8 cellular contexts compared by ENCODE assay signal in the genomic region with DNA sequence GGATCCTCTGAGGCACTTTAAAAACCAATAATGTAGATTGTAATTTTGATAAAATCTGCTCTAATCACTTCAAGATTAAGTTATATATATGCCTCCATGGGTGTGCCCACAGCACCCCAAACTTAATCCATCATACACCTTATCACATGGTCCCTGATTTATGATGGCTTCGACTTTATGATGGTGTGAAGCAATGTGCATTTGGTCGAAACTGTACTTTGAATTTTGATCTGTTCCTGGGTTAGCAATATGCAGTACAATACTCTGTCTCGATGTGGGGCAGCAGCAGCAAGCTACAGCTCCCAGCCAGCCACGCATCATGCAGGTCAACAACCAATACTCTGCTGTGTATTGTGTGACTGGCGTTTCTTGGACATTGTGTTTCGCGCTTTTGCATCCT.
"Had no signal": no experiment of that assay in that cellular context is flagged by ENCODE, and none has a peak within 500 bp of the region (broad histone marks: within the 10 kb centered on the region; RNA-seq: fewer than 3 reads in every experiment).

No MANE protein-coding gene starts in this region.

- H3K4me1 Mint-ChIP-seq: H9 had no signal

- H3K9me3 Mint-ChIP-seq: H9 had no signal

- FAIRE-seq: H54, HTR-8/SVneo, K562 had no signal

- H3K4me3 ChIP-seq: GM23248, K562 had no signal

- H3K4me3 Mint-ChIP-seq: H9 had no signal

- DNase-seq: GM23248, GOT3, H9, HCEC 1CT, IMR-90 had no signal

- H3K27ac ChIP-seq: GM23248 had no signal

- ATAC-seq: K562 had no signal

- H2AFZ ChIP-seq: GM23248 had no signal

- H3K27ac Mint-ChIP-seq: H9 had no signal

- H3K9ac ChIP-seq: GM23248 had no signal
